25 cellular contexts compared by ENCODE assay signal in the genomic region with DNA sequence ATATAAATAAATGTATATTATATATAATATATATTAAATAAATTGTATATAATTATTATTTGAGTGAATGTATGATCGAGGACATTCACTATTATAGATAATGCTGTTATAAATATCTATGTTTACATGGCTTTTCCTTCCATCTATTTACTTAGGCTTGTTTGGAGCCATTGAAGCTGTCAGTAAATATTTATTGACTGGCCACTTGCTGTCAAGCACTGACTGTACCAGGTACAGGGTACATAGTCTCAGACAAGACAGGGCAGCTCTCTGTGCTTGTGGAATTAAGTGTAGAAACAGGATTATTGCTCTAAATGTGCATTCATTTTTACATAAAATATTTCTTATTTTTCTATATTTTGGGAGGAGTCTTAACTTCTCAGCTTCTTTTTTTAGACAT. TPM values are rescaled to one million over a fixed set of nuclear protein-coding genes. Genes with fewer than 3 reads are reported as not detected.
DNase-seq lines count a peak whose midpoint lies in the region; ATAC-seq and TF ChIP-seq lines count a peak whose summit lies in the region.
"Had no signal": no experiment of that assay in that cellular context is flagged by ENCODE, and none has a peak within 500 bp of the region (broad histone marks: within the 10 kb centered on the region; RNA-seq: fewer than 3 reads in every experiment).

No MANE protein-coding gene starts in this region.

- H3K27me3 Mint-ChIP-seq in CD4-positive, CD25-positive, alpha-beta regulatory T cell, result no peaks in the 10 kb centered on the region
- H3K27me3 Mint-ChIP-seq: activated CD4-positive, alpha-beta T cell treated with anti-CD3 and anti-CD28 coated beads, Interleukin-2, amount 10 ng/mL, durations not matched to agents 24 days and 14 days; stimulated activated naive B cell treated with anti-CD40 and anti-IgM and Interleukin-4, amounts not matched to agents 10 μg/mL and 1 μg/mL and 100 μg/mL, for 72 hours had no signal

- no peak overlapping the region for H3K9ac ChIP-seq in parathyroid adenoma

- H3K27ac Mint-ChIP-seq in CD4-positive, CD25-positive, alpha-beta regulatory T cell, result peak overlapping the region in 1 of 3 donors; percentile 47
- H3K27ac Mint-ChIP-seq: activated CD4-positive, alpha-beta T cell treated with anti-CD3 and anti-CD28 coated beads, Interleukin-2, amount 10 ng/mL, durations not matched to agents 24 days and 14 days; activated naive CD4-positive, alpha-beta T cell treated with anti-CD3 and anti-CD28 coated beads for 36 hours; activated T-cell treated with anti-CD3 and anti-CD28 coated beads, Interleukin-2, amount 50 U/mL, for 72 hours; GM23338; stimulated activated naive B cell treated with anti-CD40 and anti-IgM and Interleukin-4, amounts not matched to agents 10 μg/mL and 1 μg/mL and 100 μg/mL, for 72 hours had no signal

- 84 to 87% methylated on average over 1 of the region's 1 CpG for WGBS in esophagus squamous epithelium, 2 donors

- DNase-seq in CD4-positive, CD25-positive, alpha-beta regulatory T cell, result no peak
- peak; percentile 88 for DNase-seq in DMS53 treated with DMSO at 0.1 percent for 48 hours (lab: John Stamatoyannopoulos, UW; ENCODE audit: unreplicated experiment)
- DNase-seq in epithelial cell of esophagus (ENCODE audit: low read depth), result no peak
- no peak for DNase-seq in activated naive CD4-positive, alpha-beta T cell treated with anti-CD3 and anti-CD28 coated beads, Interleukin-2, amount 50 U/mL, for 16 hours
- no peak for DNase-seq in NCI-H226
- DNase-seq in NCI-H446 (lab: John Stamatoyannopoulos, UW), result no peak
- no peak for DNase-seq in esophagus squamous epithelium (lab: John Stamatoyannopoulos, UW)
- DNase-seq: activated CD4-positive, alpha-beta T cell treated with anti-CD3 and anti-CD28 coated beads, Interleukin-2, amount 10 ng/mL, durations not matched to agents 24 days and 14 days; activated naive CD4-positive, alpha-beta T cell treated with anti-CD3 and anti-CD28 coated beads for 36 hours; activated T-cell treated with anti-CD3 and anti-CD28 coated beads, Interleukin-2, amount 50 U/mL, for 72 hours; brain microvascular endothelial cell; HFFc6; Kasumi-1; kidney glomerular epithelial cell; mesenchymal stem cell; NCI-H146; stimulated activated CD4-positive, alpha-beta T cell treated with anti-CD3 and anti-CD28 coated beads, Interleukin-15, amount 100 ng/mL, for 24 hours; stimulated activated naive B cell treated with anti-CD40 and anti-IgM and Interleukin-4, amounts not matched to agents 10 μg/mL and 1 μg/mL and 100 μg/mL, for 72 hours; T-helper 2 cell; testis had no signal

- no peak for TF ChIP-seq POLR2A in esophagus squamous epithelium (IDR thresholded peaks at IDR 0.05)

- H3K36me3 Mint-ChIP-seq in CD4-positive, CD25-positive, alpha-beta regulatory T cell, result peaks cover 3% of the 10 kb centered on the region

- H3K36me3 ChIP-seq in CD4-positive, CD25-positive, alpha-beta regulatory T cell (ENCODE audit: control insufficient read depth, insufficient read depth, low read length), result no peaks in the 10 kb centered on the region
- H3K36me3 ChIP-seq in parathyroid adenoma (ENCODE audit: control insufficient read depth, insufficient read depth, low read length), result no peaks in the 10 kb centered on the region
- H3K36me3 ChIP-seq in esophagus squamous epithelium, result peaks cover 0 to 75% (median 3%) of the 10 kb centered on the region in 3 donors
- H3K36me3 ChIP-seq: brain microvascular endothelial cell had no signal

- ATAC-seq in CD4-positive, CD25-positive, alpha-beta regulatory T cell (ENCODE audit: low read depth in 2 of 2), result no peak
- ATAC-seq: activated T-cell treated with anti-CD3 and anti-CD28 coated beads, Interleukin-2, amount 50 U/mL, for 72 hours; stimulated activated naive B cell treated with anti-CD40 and anti-IgM and Interleukin-4, amounts not matched to agents 10 μg/mL and 1 μg/mL and 100 μg/mL, for 72 hours had no signal

- peak overlapping the region; percentile 10 for H3K27ac ChIP-seq in CD4-positive, CD25-positive, alpha-beta regulatory T cell (ENCODE audit: insufficient read depth, low read length, poor library complexity, severe bottlenecking)
- H3K27ac ChIP-seq in parathyroid adenoma (peak overlapping the region; percentile 80), esophagus squamous epithelium (peak overlapping the region in 2 of 4 donors; percentile 50 to 79)
- H3K27ac ChIP-seq: brain microvascular endothelial cell, HL-60, testis had no signal

- peaks cover 0 to 1% (median 0%) of the 10 kb centered on the region in 7 donors for H3K9me3 Mint-ChIP-seq in CD4-positive, CD25-positive, alpha-beta regulatory T cell
- H3K9me3 Mint-ChIP-seq: activated CD4-positive, alpha-beta T cell treated with anti-CD3 and anti-CD28 coated beads, Interleukin-2, amount 10 ng/mL, durations not matched to agents 24 days and 14 days; activated naive CD4-positive, alpha-beta T cell treated with anti-CD3 and anti-CD28 coated beads for 36 hours; activated T-cell treated with anti-CD3 and anti-CD28 coated beads, Interleukin-2, amount 50 U/mL, for 72 hours; CD14-positive monocyte; GM23338; HFFc6; stimulated activated naive B cell treated with anti-CD40 and anti-IgM and Interleukin-4, amounts not matched to agents 10 μg/mL and 1 μg/mL and 100 μg/mL, for 72 hours had no signal

- H3K27me3 ChIP-seq in CD4-positive, CD25-positive, alpha-beta regulatory T cell (ENCODE audit: control insufficient read depth, insufficient read depth, low read length), result no peaks in the 10 kb centered on the region
- H3K27me3 ChIP-seq in parathyroid adenoma (ENCODE audit: control insufficient read depth, insufficient read depth, low read length) (no peaks in the 10 kb centered on the region), esophagus squamous epithelium (no peaks in the 10 kb centered on the region)
- H3K27me3 ChIP-seq: brain microvascular endothelial cell, testis, vagina had no signal

- no peak for TF ChIP-seq CTCF in epithelial cell of esophagus (IDR thresholded peaks at IDR 0.05; ENCODE audit: insufficient read depth, low read depth, low read length, missing control alignments)
- no peak for TF ChIP-seq CTCF in parathyroid adenoma (IDR thresholded peaks at IDR 0.05)
- no peak for TF ChIP-seq CTCF in esophagus squamous epithelium (IDR thresholded peaks at IDR 0.05)

- peaks cover 22% of the 10 kb centered on the region for H3K79me2 ChIP-seq in parathyroid adenoma

- peaks cover 25% of the 10 kb centered on the region for H3K4me1 ChIP-seq in CD4-positive, CD25-positive, alpha-beta regulatory T cell (ENCODE audit: control insufficient read depth, insufficient read depth, low read length, poor library complexity, severe bottlenecking)
- H3K4me1 ChIP-seq in parathyroid adenoma, result peaks cover 42% of the 10 kb centered on the region
- H3K4me1 ChIP-seq in esophagus squamous epithelium, result peaks cover 6 to 41% (median 13%) of the 10 kb centered on the region in 3 donors

- H3K4me3 ChIP-seq in CD4-positive, CD25-positive, alpha-beta regulatory T cell (ENCODE audit: low read depth, low read length), result no peak overlapping the region
- peak overlapping the region; percentile 3 for H3K4me3 ChIP-seq in epithelial cell of esophagus (ENCODE audit: low read length)
- H3K4me3 ChIP-seq in parathyroid adenoma (ENCODE audit: low read depth, low read length), result no peak overlapping the region
- H3K4me3 ChIP-seq in esophagus squamous epithelium, result no peak overlapping the region
- H3K4me3 ChIP-seq: GM23338, testis, vagina had no signal

- peaks cover 0 to 32% (median 21%) of the 10 kb centered on the region in 4 donors for H3K4me1 Mint-ChIP-seq in CD4-positive, CD25-positive, alpha-beta regulatory T cell

- H2AFZ ChIP-seq in parathyroid adenoma, result no peak overlapping the region
- H2AFZ ChIP-seq: GM23338 had no signal

- intact Hi-C loops in esophagus squamous epithelium (cut with DNase I), result no loop called here

- H3K4me3 Mint-ChIP-seq in CD4-positive, CD25-positive, alpha-beta regulatory T cell, result no peak overlapping the region
- H3K4me3 Mint-ChIP-seq: activated CD4-positive, alpha-beta T cell treated with anti-CD3 and anti-CD28 coated beads, Interleukin-2, amount 10 ng/mL, durations not matched to agents 24 days and 14 days; activated naive CD4-positive, alpha-beta T cell treated with anti-CD3 and anti-CD28 coated beads for 36 hours; activated T-cell treated with anti-CD3 and anti-CD28 coated beads, Interleukin-2, amount 50 U/mL, for 72 hours; CD14-positive monocyte; GM23338; HFFc6; stimulated activated naive B cell treated with anti-CD40 and anti-IgM and Interleukin-4, amounts not matched to agents 10 μg/mL and 1 μg/mL and 100 μg/mL, for 72 hours had no signal

- H3K9me3 ChIP-seq in CD4-positive, CD25-positive, alpha-beta regulatory T cell (ENCODE audit: control insufficient read depth in 2 of 2, low read length in 2 of 2), result no peaks in the 10 kb centered on the region
- no peaks in the 10 kb centered on the region for H3K9me3 ChIP-seq in parathyroid adenoma (ENCODE audit: control insufficient read depth, low read length)
- no peaks in the 10 kb centered on the region for H3K9me3 ChIP-seq in esophagus squamous epithelium
- H3K9me3 ChIP-seq: testis, vagina had no signal

- no peak overlapping the region for H3K4me2 ChIP-seq in parathyroid adenoma (ENCODE audit: low read length)
- H3K4me2 ChIP-seq: GM23338 had no signal

RNA-seq across cellular contexts. Expression of a gene that starts 16.4 kb away (rescaled TPM):
- total RNA-seq in CD4-positive, CD25-positive, alpha-beta regulatory T cell, result 4.0 TPM
- under 1 TPM in 2 of 4 donors, not detected in 2; 0.21 to 0.40 TPM for polyA plus RNA-seq in CD4-positive, CD25-positive, alpha-beta regulatory T cell
- 10 to 100 TPM in 2 of 4 donors, 1 to 10 TPM in 2; 1.6 to 30.1 (median 7.3) TPM for total RNA-seq in esophagus squamous epithelium
- total RNA-seq: activated CD4-positive, alpha-beta T cell treated with anti-CD3 and anti-CD28 coated beads, Interleukin-2, amount 10 ng/mL, durations not matched to agents 24 days and 14 days; activated naive CD4-positive, alpha-beta T cell treated with anti-CD3 and anti-CD28 coated beads for 36 hours had no signal

RNA-seq across cellular contexts. Expression of a gene that starts 24.4 kb away (rescaled TPM):
- total RNA-seq in CD4-positive, CD25-positive, alpha-beta regulatory T cell, result 121 TPM
- 100 to 1,000 TPM; 173 to 199 (median 184) TPM for polyA plus RNA-seq in CD4-positive, CD25-positive, alpha-beta regulatory T cell
- 10 to 100 TPM; 32.8 to 55.0 (median 40.3) TPM for total RNA-seq in esophagus squamous epithelium
